Comparison of ENCODE assay signal across 9 cellular contexts in genomic region chr20:50512323-50512722, GRCh38. TPM values are rescaled to one million over a fixed set of nuclear protein-coding genes. Genes with fewer than 3 reads are reported as not detected.
DNase-seq lines count a peak whose midpoint lies in the region; ATAC-seq, FAIRE-seq and TF ChIP-seq lines count a peak whose summit lies in the region.
"Had no signal": no experiment of that assay in that cellular context is flagged by ENCODE, and none has a peak within 500 bp of the region (broad histone marks: within the 10 kb centered on the region; RNA-seq: fewer than 3 reads in every experiment).

No MANE protein-coding gene starts in this region.

- H2AFZ ChIP-seq in HepG2 (ENCODE audit: low read length), result no peak overlapping the region

- TF ChIP-seq POLR2A in adrenal gland (IDR thresholded peaks at IDR 0.05) (no peak), HepG2 (IDR thresholded peaks at IDR 0.05; ENCODE audit: insufficient read depth in 1 of 2, low read depth in 2 of 2, low read length in 2 of 2) (no peak)

- H3K27me3 Mint-ChIP-seq in activated naive CD4-positive, alpha-beta T cell treated with anti-CD3 and anti-CD28 coated beads for 36 hours (ENCODE audit: low read depth), result no peaks in the 10 kb centered on the region

- H3K9me3 Mint-ChIP-seq in activated naive CD4-positive, alpha-beta T cell treated with anti-CD3 and anti-CD28 coated beads for 36 hours, result no peaks in the 10 kb centered on the region

- no peak for DNase-seq in activated naive CD4-positive, alpha-beta T cell treated with anti-CD3 and anti-CD28 coated beads for 36 hours
- DNase-seq in activated naive CD4-positive, alpha-beta T cell treated with Interleukin-2 at 50 U/mL for 16 hours, result no peak
- DNase-seq in adrenal gland (no peak), HepG2 (ENCODE audit: low spot score) (no peak), Kasumi-1 (lab: John Stamatoyannopoulos, UW) (no peak), SIG-M5 (lab: John Stamatoyannopoulos, UW) (no peak)
- no peak for DNase-seq in central memory CD4-positive, alpha-beta T cell
- DNase-seq: effector CD4-positive, alpha-beta T cell had no signal

- TF ChIP-seq EP300 in HepG2 (IDR thresholded peaks at IDR 0.05; ENCODE audit: low read depth in 2 of 2, low read length in 2 of 2) (no peak), HepG2 (CRISPR knock-in tag; IDR thresholded peaks at IDR 0.05; ENCODE audit: borderline replicate concordance) (no peak)

- BruUV-seq in HepG2 (replicated peaks; lab: Mats Ljungman, UMichigan), result no TSS peak

- peaks cover 56% of the 10 kb centered on the region for H3K4me1 Mint-ChIP-seq in activated naive CD4-positive, alpha-beta T cell treated with anti-CD3 and anti-CD28 coated beads for 36 hours (ENCODE audit: low read depth)

- FAIRE-seq in HepG2 (lab: Jason Lieb, UNC), result no peak

- no peak for TF ChIP-seq CTCF in adrenal gland (IDR thresholded peaks at IDR 0.05)
- no peak for TF ChIP-seq CTCF in HepG2 (CRISPR knock-in tag; IDR thresholded peaks at IDR 0.05)

- POLR2A ChIA-PET in HepG2 (lab: Yijun Ruan, JAX), result interaction anchor here (0.8 to 1.7 kb wide), 4 partner anchors 10 to 346 kb away, joined by 3 to 7 read pairs (median 4); no protein-coding TSS in a partner anchor

- H3K4me3 ChIP-seq in adrenal gland, result peak overlapping the region in 1 of 4 donors; percentile 92
- H3K4me3 ChIP-seq in HepG2 (replicated peaks in 1 of 3; ENCODE audit: insufficient read depth in 1 of 3, low read depth in 2 of 3, low read length in 3 of 3), result peak overlapping the region in 2 of 3 experiments; percentile 87 to 99; a peak in 2 of 6 replicates
- H3K4me3 ChIP-seq in thymus (ENCODE audit: low read length), result peak overlapping the region; percentile 4

- H3K27ac ChIP-seq in adrenal gland, result peak overlapping the region in 4 of 5 donors; percentile 23 to 90 (median 82)
- H3K27ac ChIP-seq in HepG2 (ENCODE audit: extremely low read length, insufficient read depth, low read length), result no peak overlapping the region
- H3K27ac ChIP-seq in thymus (ENCODE audit: low read depth), result no peak overlapping the region

- peaks cover 39% of the 10 kb centered on the region for H3K36me3 Mint-ChIP-seq in activated naive CD4-positive, alpha-beta T cell treated with anti-CD3 and anti-CD28 coated beads for 36 hours (ENCODE audit: low read depth)

- peaks cover 18% of the 10 kb centered on the region for H4K20me1 ChIP-seq in HepG2 (ENCODE audit: insufficient read depth, low read length)

- H3K4me3 Mint-ChIP-seq in activated naive CD4-positive, alpha-beta T cell treated with anti-CD3 and anti-CD28 coated beads for 36 hours, result peak overlapping the region; percentile 100

- peak overlapping the region; percentile 96 for H3K4me2 ChIP-seq in HepG2 (ENCODE audit: low read depth, low read length)

- H3K36me3 ChIP-seq in adrenal gland (replicated peaks in 1 of 2) (no peaks in the 10 kb centered on the region), HepG2 (replicated peaks in 1 of 2; ENCODE audit: control insufficient read depth in 1 of 2, insufficient read depth in 2 of 2, low read length in 2 of 2) (no peaks in the 10 kb centered on the region), thymus (ENCODE audit: control insufficient read depth, insufficient read depth) (no peaks in the 10 kb centered on the region)

- intact Hi-C loops in activated naive CD4-positive, alpha-beta T cell treated with anti-CD3 and anti-CD28 coated beads for 36 hours (cut with micrococcal nuclease), result loop anchor here (2.0 to 5.0 kb wide), 2 partner anchors 16 to 420 kb away; partner anchors contain the start of gene ADNP
- intact Hi-C loops in adrenal gland (cut with DNase I) (no loop called here), HepG2 (cut with micrococcal nuclease; ENCODE audit: unreplicated experiment) (loop anchor here (5.0 kb wide), 1 partner anchor 50 kb away; no protein-coding TSS in a partner anchor)

- no peak for TF ChIP-seq RAD21 in HepG2 (CRISPR knock-in tag; IDR thresholded peaks at IDR 0.05)

- no peaks in the 10 kb centered on the region for H3K9me3 ChIP-seq in adrenal gland (replicated peaks in 1 of 3)
- H3K9me3 ChIP-seq in HepG2 (ENCODE audit: low read length), result no peaks in the 10 kb centered on the region
- no peaks in the 10 kb centered on the region for H3K9me3 ChIP-seq in thymus (ENCODE audit: control insufficient read depth)

- 55 to 77% (median 64%) methylated on average over 1 of the region's 1 CpG for WGBS in adrenal gland, 4 donors
- WGBS in HepG2 (ENCODE audit: low lambda C conversion rate), result 88% methylated on average over 1 of the region's 1 CpG
- 88% methylated on average over 1 of the region's 1 CpG for WGBS in thymus

- peak overlapping the region; percentile 97 for H3K27ac Mint-ChIP-seq in activated naive CD4-positive, alpha-beta T cell treated with anti-CD3 and anti-CD28 coated beads for 36 hours

- in situ Hi-C loops in HepG2 (cut with HindIII; ENCODE audit: extremely low pct_ligation_motif_present, low pct_unique_long_range_greater_than_20kb), result no loop called here

- CTCF ChIA-PET in activated naive CD4-positive, alpha-beta T cell treated with anti-CD3 and anti-CD28 coated beads for 36 hours (lab: Charles Lee), result interaction anchor here (0.9 to 6.4 kb wide), 12 partner anchors 10 to 65 kb away, joined by 3 to 51 read pairs (median 6); no protein-coding TSS in a partner anchor
- CTCF ChIA-PET in HepG2 (lab: Yijun Ruan, JAX; ENCODE audit: low intra/inter-chr PET ratio, low total read pairs), result no interaction called here

- peaks cover 41 to 69% of the 10 kb centered on the region in 2 donors for H3K4me1 ChIP-seq in adrenal gland (replicated peaks in 1 of 2)
- peaks cover 63% of the 10 kb centered on the region for H3K4me1 ChIP-seq in HepG2 (ENCODE audit: insufficient read depth, low read length)
- H3K4me1 ChIP-seq in thymus (ENCODE audit: control insufficient read depth, insufficient read depth, low read length), result peaks cover 8% of the 10 kb centered on the region

- H3K27me3 ChIP-seq in adrenal gland (no peaks in the 10 kb centered on the region), HepG2 (ENCODE audit: control insufficient read depth in 1 of 2, insufficient read depth in 2 of 2, low read length in 2 of 2) (no peaks in the 10 kb centered on the region; a peak in 1 of 5 replicates), thymus (ENCODE audit: control insufficient read depth, insufficient read depth) (no peaks in the 10 kb centered on the region)

- peaks cover 68% of the 10 kb centered on the region for H3K79me2 ChIP-seq in HepG2 (ENCODE audit: insufficient read depth, low read length)

- H3K9ac ChIP-seq in HepG2 (ENCODE audit: insufficient read depth, low read depth, low read length), result peak overlapping the region; percentile 97; the same call in 1 of the 2 replicates

- no peak for ATAC-seq in HepG2

TF ChIP-seq in HepG2, 621 proteins besides CTCF, POLR2A, EP300 and RAD21:
- TF ChIP-seq NR2C2 (CRISPR knock-in tag; IDR thresholded peaks at IDR 0.05; ENCODE audit: borderline replicate concordance) (peak; percentile 21; the same call in 1 of the 2 replicates), ZEB1 (IDR thresholded peaks at IDR 0.05; ENCODE audit: insufficient replicate concordance, low read depth) (no peak)

RNA-seq across cellular contexts. Expression of gene PTPN1, which starts 2.1 kb away (rescaled TPM):
- 100 to 1,000 TPM; 111 to 119 TPM for total RNA-seq in activated naive CD4-positive, alpha-beta T cell treated with anti-CD3 and anti-CD28 coated beads for 36 hours
- total RNA-seq in adrenal gland (10 to 100 TPM; 31.0 to 49.2 (median 36.3) TPM), HepG2 (2016; rRNA removed; fragmentation: Illumina TruSeq; extraction: Trizol) (33.3 and 37.2 TPM in 2 replicates)
- polyA plus RNA-seq in adrenal gland (10 to 100 TPM; 17.0 to 49.0 (median 24.5) TPM), HepG2 (2011; rRNA removed) (16.8 and 17.7 TPM in 2 replicates), thymus (56.1 TPM)
- 4.1 and 4.3 TPM in 2 replicates for total RNA-seq in HepG2 (2016; cell fraction: cytosol; rRNA removed; fragmentation: Illumina TruSeq; extraction: Trizol; ENCODE audit: low read depth)
- 31.0 and 34.8 TPM in 2 replicates for total RNA-seq in HepG2 (2016; cell fraction: insoluble cytoplasmic fraction; rRNA removed; fragmentation: Illumina TruSeq; extraction: Trizol)
- 16.1 and 17.5 TPM in 2 replicates for total RNA-seq in HepG2 (2016; cell fraction: membrane; rRNA removed; fragmentation: Illumina TruSeq; extraction: Trizol)
- total RNA-seq in HepG2 (2016; cell fraction: nucleus; rRNA removed; fragmentation: Illumina TruSeq; extraction: Trizol), result 22.9 and 26.4 TPM in 2 replicates
- 14.7 and 18.4 TPM in 2 replicates for polyA plus RNA-seq in HepG2 (2011; cell fraction: cytosol; rRNA removed)
- polyA plus RNA-seq in HepG2 (2011; cell fraction: nucleus; rRNA removed), result 21.4 and 23.7 TPM in 2 replicates
- 20.9 and 24.3 TPM in 2 replicates for polyA plus RNA-seq in HepG2 (2012)
- 2.4 and 2.5 TPM in 2 replicates for polyA plus RNA-seq in HepG2 (2016; cell fraction: cytosol; fragmentation: Illumina TruSeq; extraction: Trizol; ENCODE audit: low read depth)
- polyA plus RNA-seq in HepG2 (2016; cell fraction: insoluble cytoplasmic fraction; fragmentation: Illumina TruSeq; extraction: Trizol; ENCODE audit: low read depth), result 33.0 and 39.3 TPM in 2 replicates
- polyA plus RNA-seq in HepG2 (2016; cell fraction: membrane; fragmentation: Illumina TruSeq; extraction: Trizol; ENCODE audit: low read depth), result 9.4 and 10.0 TPM in 2 replicates
- polyA plus RNA-seq in HepG2 (2016; cell fraction: nucleus; fragmentation: Illumina TruSeq; extraction: Trizol; ENCODE audit: insufficient read depth, low read depth), result 31.1 and 31.8 TPM in 2 replicates
- polyA minus RNA-seq in HepG2 (2011; rRNA and poly(A)+ RNA removed; ENCODE audit: low replicate concordance), result 27.4 and 30.1 TPM in 2 replicates
- 12.4 and 15.0 TPM in 2 replicates for polyA minus RNA-seq in HepG2 (2011; cell fraction: cytosol; rRNA and poly(A)+ RNA removed)
- 23.0 and 24.9 TPM in 2 replicates for polyA minus RNA-seq in HepG2 (2011; cell fraction: nucleus; rRNA and poly(A)+ RNA removed)

Comparison
In these comparisons a context has a peak if more than half of its experiments do, and no peak if none do; other contexts are left out.
1. H3K27ac ChIP-seq: peak in adrenal gland (4 of 5); none in HepG2 (single experiment) and thymus (single experiment).
2. intact Hi-C loops: an anchor here in activated naive CD4-positive, alpha-beta T cell treated with anti-CD3 and anti-CD28 coated beads for 36 hours (2.0 to 5.0 kb wide) and HepG2 (5.0 kb wide); none called in adrenal gland.